In the genomic region with DNA sequence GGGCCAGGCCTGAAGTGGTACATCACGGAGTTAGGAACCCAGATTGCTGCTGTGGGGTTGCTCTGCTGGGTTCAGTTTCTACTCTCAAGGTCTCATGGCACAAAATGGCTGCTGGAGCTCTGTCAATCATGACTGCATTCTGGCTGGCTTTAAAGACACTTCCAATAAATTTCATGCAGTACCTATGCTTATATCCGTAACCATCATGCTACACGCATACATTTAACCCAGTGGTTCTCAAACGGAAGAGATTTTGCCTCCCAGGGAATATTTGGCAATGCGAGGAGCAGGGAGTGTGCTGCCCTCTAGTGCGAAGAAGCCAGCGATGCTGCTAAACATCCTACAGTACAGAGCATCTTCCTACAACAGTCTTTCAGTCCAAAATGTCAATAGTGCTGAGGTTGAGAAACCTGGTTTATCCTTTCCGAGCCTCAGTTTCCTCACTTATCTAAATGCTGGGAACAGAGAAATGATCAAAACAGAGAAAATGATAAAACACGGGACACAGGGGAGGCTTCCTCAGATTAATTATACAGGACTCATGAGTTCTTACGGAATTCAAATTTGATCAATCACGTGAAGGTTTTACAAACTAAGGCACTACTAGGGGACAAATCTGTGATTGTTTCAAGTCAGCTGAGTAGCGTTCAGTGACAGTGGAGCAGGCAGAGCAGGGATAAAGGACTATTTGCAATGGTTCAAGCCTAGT, we compare ENCODE assay signal across 9 cellular contexts. TPM values are rescaled to one million over a fixed set of nuclear protein-coding genes. Genes with fewer than 3 reads are reported as not detected.
DNase-seq lines count a peak whose midpoint lies in the region; ATAC-seq and TF ChIP-seq lines count a peak whose summit lies in the region.
"Had no signal": no experiment of that assay in that cellular context is flagged by ENCODE, and none has a peak within 500 bp of the region (broad histone marks: within the 10 kb centered on the region; RNA-seq: fewer than 3 reads in every experiment).

No MANE protein-coding gene starts in this region.

- H3K79me2 ChIP-seq in neural progenitor cell (ENCODE audit: low read depth), result no peaks in the 10 kb centered on the region

- H4K20me1 ChIP-seq in neural progenitor cell (ENCODE audit: low read depth), result no peaks in the 10 kb centered on the region

- no peaks in the 10 kb centered on the region for H3K9me3 ChIP-seq in neural progenitor cell (ENCODE audit: low read depth)

- H3K4me1 ChIP-seq in neural progenitor cell, result peaks cover 6% of the 10 kb centered on the region

- H3K4me3 Mint-ChIP-seq in neural progenitor cell, result peak overlapping the region; percentile 34
- H3K4me3 Mint-ChIP-seq: activated B cell treated with CpG ODN at 0.5 μM for 24 hours had no signal

- H3K4me3 ChIP-seq in cardiac fibroblast (replicated peaks in 1 of 2; ENCODE audit: low read depth in 2 of 2, low read length in 2 of 2) (no peak overlapping the region), neural progenitor cell (no peak overlapping the region)

- peaks cover 7% of the 10 kb centered on the region for H3K27me3 Mint-ChIP-seq in neural progenitor cell (ENCODE audit: insufficient read depth, low read depth)

- peaks cover 8% of the 10 kb centered on the region for H3K36me3 Mint-ChIP-seq in neural progenitor cell

- TF ChIP-seq CTCF in cardiac fibroblast (IDR thresholded peaks at IDR 0.05; ENCODE audit: low read depth, low read length) (peak; percentile 81), neural progenitor cell (IDR thresholded peaks at IDR 0.05) (peak; percentile 67)

- peaks cover 65% of the 10 kb centered on the region for H3K4me1 Mint-ChIP-seq in neural progenitor cell
- H3K4me1 Mint-ChIP-seq: activated B cell treated with CpG ODN at 0.5 μM for 24 hours had no signal

- H3K9me3 Mint-ChIP-seq in neural progenitor cell, result peaks cover 11% of the 10 kb centered on the region
- H3K9me3 Mint-ChIP-seq: activated B cell treated with CpG ODN at 0.5 μM for 24 hours had no signal

- H3K27ac Mint-ChIP-seq in neural progenitor cell, result peak overlapping the region; percentile 34
- H3K27ac Mint-ChIP-seq: activated B cell treated with CpG ODN at 0.5 μM for 24 hours had no signal

- H3K9ac ChIP-seq in neural progenitor cell, result no peak overlapping the region

- DNase-seq in DMS53 (lab: John Stamatoyannopoulos, UW) (peak; percentile 54), DMS53 treated with DMSO at 0.1 percent for 48 hours (lab: John Stamatoyannopoulos, UW; ENCODE audit: unreplicated experiment) (no peak), NCI-H526 (lab: John Stamatoyannopoulos, UW) (peak; percentile 48 to 60), cardiac fibroblast (ENCODE audit: low read depth in 2 of 2) (peak; percentile 61 to 62), neural progenitor cell (ENCODE audit: low spot score) (peak; percentile 50), DMS79 (lab: John Stamatoyannopoulos, UW) (no peak), NCI-H446 treated with DMSO at 0.1 percent for 48 hours (lab: John Stamatoyannopoulos, UW) (no peak)
- DNase-seq: activated B cell treated with CpG ODN at 0.5 μM for 24 hours had no signal

- H3F3A ChIP-seq in neural progenitor cell (ENCODE audit: low read depth), result peaks cover 19% of the 10 kb centered on the region

- no peak for ATAC-seq in GM18861 (IDR thresholded peaks at IDR 0.05; ENCODE audit: unreplicated experiment)

- H3K36me3 ChIP-seq in neural progenitor cell, result no peaks in the 10 kb centered on the region

- H3K27ac ChIP-seq in neural progenitor cell, result no peak overlapping the region

- H3K27me3 ChIP-seq in neural progenitor cell, result no peaks in the 10 kb centered on the region

- no peak overlapping the region for H3K4me2 ChIP-seq in neural progenitor cell

- H2AFZ ChIP-seq in neural progenitor cell (replicated peaks), result no peak overlapping the region

RNA-seq across cellular contexts. Expression of a gene that starts 9.6 kb away (rescaled TPM):
- 9.2 and 9.6 TPM in 2 replicates for total RNA-seq in neural progenitor cell (ENCODE audit: low replicate concordance)
- total RNA-seq: activated B cell treated with CpG ODN at 0.5 μM for 24 hours had no signal

RNA-seq across cellular contexts. Expression of a gene that starts 10.6 kb away (rescaled TPM):
- 15.9 and 16.3 TPM in 2 replicates for total RNA-seq in neural progenitor cell (ENCODE audit: low replicate concordance)

RNA-seq across cellular contexts. Expression of a gene that starts 48.5 kb away (rescaled TPM):
- total RNA-seq in neural progenitor cell (ENCODE audit: low replicate concordance), result 4.5 and 7.4 TPM in 2 replicates

Comparison
In these comparisons a context has a peak if more than half of its experiments do, and no peak if none do; other contexts are left out.
1. DNase-seq: peak in DMS53 (single experiment), NCI-H526 (2 of 2), cardiac fibroblast (2 of 2) and neural progenitor cell (single experiment); none in DMS53 treated with DMSO at 0.1 percent for 48 hours (single experiment), DMS79 (single experiment) and NCI-H446 treated with DMSO at 0.1 percent for 48 hours (single experiment).